In genomic region chr18:58451115-58451971, GRCh38 we compare ENCODE assay signal across 34 cellular contexts.
"Had no signal": no experiment of that assay in that cellular context is flagged by ENCODE, and none has a peak within 500 bp of the region (broad histone marks: within the 10 kb centered on the region; RNA-seq: fewer than 3 reads in every experiment).

No MANE protein-coding gene starts in this region.

- H3K36me3 Mint-ChIP-seq: activated CD8-positive, alpha-beta memory T cell treated with anti-CD3 and anti-CD28 coated beads, Interleukin-2, amount 10 ng/mL, durations not matched to agents 7 days and 5 days; activated naive CD8-positive, alpha-beta T cell treated with anti-CD3 and anti-CD28 coated beads for 36 hours; T-cell had no signal

- H3K27me3 Mint-ChIP-seq: activated B cell treated with CpG ODN at 0.5 μM for 24 hours; activated T-cell treated with anti-CD3 and anti-CD28 coated beads, Interleukin-2, amount 50 U/mL, for 24 hours had no signal

- H3K9me3 ChIP-seq: adrenal gland, body of pancreas, breast epithelium had no signal

- H3K9me3 Mint-ChIP-seq: activated B cell treated with CpG ODN at 0.5 μM for 24 hours; activated CD4-positive, alpha-beta memory T cell treated with anti-CD3 and anti-CD28 coated beads, Interleukin-2, amount 10 ng/mL, durations not matched to agents 7 days and 5 days; activated CD4-positive, alpha-beta T cell treated with anti-CD3 and anti-CD28 coated beads, Interleukin-2, amount 10 ng/mL, durations not matched to agents 7 days and 5 days; activated naive CD4-positive, alpha-beta T cell treated with anti-CD3 and anti-CD28 coated beads for 36 hours; activated naive CD8-positive, alpha-beta T cell treated with anti-CD3 and anti-CD28 coated beads for 36 hours; activated T-cell treated with anti-CD3 and anti-CD28 coated beads, Interleukin-2, amount 50 U/mL, for 24 hours; activated T-helper 2 cell treated with anti-CD3 and anti-CD28 coated beads, Interferon-gamma antibody, Interleukin-2, Interleukin-4, amounts not matched to agents 10 μg/mL and 5 μg/mL and 100 μg/mL, durations not matched to agents 14 hours and 24 hours and 36 hours; T-cell; T-helper 1 cell treated with Interleukin-12 subunit alpha and Interleukin-12 subunit beta and Interleukin-4 antibody, amounts not matched to agents 30 μg/mL and 1 μg/mL, for 36 hours; T-helper 2 cell treated with Interferon-gamma antibody and Interleukin-4, amounts not matched to agents 5 μg/mL and 100 μg/mL, for 36 hours had no signal

- H3K4me3 Mint-ChIP-seq: activated B cell treated with CpG ODN at 0.5 μM for 24 hours; activated CD4-positive, alpha-beta memory T cell treated with anti-CD3 and anti-CD28 coated beads, Interleukin-2, amount 10 ng/mL, durations not matched to agents 7 days and 5 days; activated CD4-positive, alpha-beta T cell treated with anti-CD3 and anti-CD28 coated beads, Interleukin-2, amount 10 ng/mL, durations not matched to agents 7 days and 5 days; activated CD8-positive, alpha-beta memory T cell treated with anti-CD3 and anti-CD28 coated beads, Interleukin-2, amount 10 ng/mL, durations not matched to agents 7 days and 5 days; activated CD8-positive, alpha-beta T cell treated with anti-CD3 and anti-CD28 coated beads, Interleukin-2, amount 10 ng/mL, durations not matched to agents 7 days and 5 days; activated naive CD4-positive, alpha-beta T cell treated with anti-CD3 and anti-CD28 coated beads for 36 hours; activated naive CD8-positive, alpha-beta T cell treated with anti-CD3 and anti-CD28 coated beads for 36 hours; activated T-cell treated with anti-CD3 and anti-CD28 coated beads, Interleukin-2, amount 50 U/mL, for 24 hours; T-cell; T-helper 1 cell treated with Interleukin-12 subunit alpha and Interleukin-12 subunit beta and Interleukin-4 antibody, amounts not matched to agents 30 μg/mL and 1 μg/mL, for 36 hours; T-helper 2 cell treated with Interferon-gamma antibody and Interleukin-4, amounts not matched to agents 5 μg/mL and 100 μg/mL, for 36 hours had no signal

- H3K4me1 Mint-ChIP-seq: activated B cell treated with CpG ODN at 0.5 μM for 24 hours; activated CD4-positive, alpha-beta memory T cell treated with anti-CD3 and anti-CD28 coated beads, Interleukin-2, amount 10 ng/mL, durations not matched to agents 7 days and 5 days; activated CD4-positive, alpha-beta T cell treated with anti-CD3 and anti-CD28 coated beads, Interleukin-2, amount 10 ng/mL, durations not matched to agents 7 days and 5 days; activated CD8-positive, alpha-beta memory T cell treated with anti-CD3 and anti-CD28 coated beads, Interleukin-2, amount 10 ng/mL, durations not matched to agents 7 days and 5 days; activated naive CD8-positive, alpha-beta T cell treated with anti-CD3 and anti-CD28 coated beads for 36 hours; T-cell had no signal

- ATAC-seq: activated CD8-positive, alpha-beta memory T cell treated with anti-CD3 and anti-CD28 coated beads, Interleukin-2, amount 10 ng/mL, durations not matched to agents 7 days and 5 days; activated CD8-positive, alpha-beta T cell treated with anti-CD3 and anti-CD28 coated beads, Interleukin-2, amount 10 ng/mL, durations not matched to agents 7 days and 5 days; body of pancreas; T-cell had no signal

- H3K4me1 ChIP-seq: adrenal gland had no signal

- H3K27ac Mint-ChIP-seq: activated B cell treated with CpG ODN at 0.5 μM for 24 hours; activated CD4-positive, alpha-beta memory T cell treated with anti-CD3 and anti-CD28 coated beads, Interleukin-2, amount 10 ng/mL, durations not matched to agents 7 days and 5 days; activated CD4-positive, alpha-beta T cell treated with anti-CD3 and anti-CD28 coated beads, Interleukin-2, amount 10 ng/mL, durations not matched to agents 7 days and 5 days; activated CD8-positive, alpha-beta memory T cell treated with anti-CD3 and anti-CD28 coated beads, Interleukin-2, amount 10 ng/mL, durations not matched to agents 7 days and 5 days; activated CD8-positive, alpha-beta T cell treated with anti-CD3 and anti-CD28 coated beads, Interleukin-2, amount 10 ng/mL, durations not matched to agents 7 days and 5 days; activated naive CD4-positive, alpha-beta T cell treated with anti-CD3 and anti-CD28 coated beads for 36 hours; activated naive CD8-positive, alpha-beta T cell treated with anti-CD3 and anti-CD28 coated beads for 36 hours; activated T-cell treated with anti-CD3 and anti-CD28 coated beads, Interleukin-2, amount 50 U/mL, for 24 hours; activated T-helper 2 cell treated with anti-CD3 and anti-CD28 coated beads, Interferon-gamma antibody, Interleukin-2, Interleukin-4, amounts not matched to agents 10 μg/mL and 5 μg/mL and 100 μg/mL, durations not matched to agents 14 hours and 24 hours and 36 hours; T-cell; T-helper 1 cell treated with Interleukin-12 subunit alpha and Interleukin-12 subunit beta and Interleukin-4 antibody, amounts not matched to agents 30 μg/mL and 1 μg/mL, for 36 hours; T-helper 2 cell treated with Interferon-gamma antibody and Interleukin-4, amounts not matched to agents 5 μg/mL and 100 μg/mL, for 36 hours had no signal

- H3K27ac ChIP-seq: adrenal gland, body of pancreas, brain microvascular endothelial cell, breast epithelium, VCaP had no signal

- FAIRE-seq: astrocyte, TTC549 had no signal

- DNase-seq: activated B cell treated with CpG ODN at 0.5 μM for 24 hours; activated CD4-positive, alpha-beta memory T cell treated with anti-CD3 and anti-CD28 coated beads, Interleukin-2, amount 10 ng/mL, durations not matched to agents 7 days and 5 days; activated CD4-positive, alpha-beta T cell treated with anti-CD3 and anti-CD28 coated beads for 48 hours; activated CD4-positive, alpha-beta T cell treated with anti-CD3 and anti-CD28 coated beads, Interleukin-2, amount 10 ng/mL, durations not matched to agents 7 days and 5 days; activated CD4-positive, alpha-beta T cell treated with anti-CD3 and anti-CD28 coated beads, Interleukin-2, amount 50 U/mL, for 48 hours; activated CD4-positive, CD25-positive, alpha-beta regulatory T cell treated with anti-CD3 and anti-CD28 coated beads, Interleukin-2, amount 50 U/mL, for 72 hours; activated CD8-positive, alpha-beta memory T cell treated with anti-CD3 and anti-CD28 coated beads for 24 hours; activated CD8-positive, alpha-beta memory T cell treated with anti-CD3 and anti-CD28 coated beads, Interleukin-2, amount 10 ng/mL, durations not matched to agents 7 days and 5 days; activated CD8-positive, alpha-beta memory T cell treated with anti-CD3 and anti-CD28 coated beads, Interleukin-2, amount 50 U/mL, for 48 hours; activated CD8-positive, alpha-beta T cell treated with anti-CD3 and anti-CD28 coated beads, Interleukin-2, amount 10 ng/mL, durations not matched to agents 7 days and 5 days; activated effector memory CD4-positive, alpha-beta T cell treated with anti-CD3 and anti-CD28 coated beads, Interleukin-2, amount 50 U/mL, for 16 hours; activated gamma-delta T cell treated with Interleukin-2 at 50 U/mL for 16 hours; activated naive CD4-positive, alpha-beta T cell; activated naive CD4-positive, alpha-beta T cell treated with anti-CD3 and anti-CD28 coated beads for 36 hours; activated naive CD4-positive, alpha-beta T cell treated with anti-CD3 and anti-CD28 coated beads, Interleukin-2, amount 50 U/mL, for 16 hours; activated naive CD8-positive, alpha-beta T cell treated with anti-CD3 and anti-CD28 coated beads for 36 hours; activated T-cell treated with anti-CD3 and anti-CD28 coated beads, Interleukin-2, amount 50 U/mL, for 24 hours; activated T-cell treated with anti-CD3 and anti-CD28 coated beads, Interleukin-2, amount 50 U/mL, for 48 hours; adrenal gland; amniotic stem cell; aorta; body of pancreas; brain microvascular endothelial cell; central memory CD4-positive, alpha-beta T cell; T-cell; T-helper 2 cell; T-helper 9 cell had no signal

- H3K27me3 ChIP-seq: adrenal gland, body of pancreas, brain microvascular endothelial cell, breast epithelium had no signal

- H3K4me3 ChIP-seq: adrenal gland, body of pancreas, breast epithelium had no signal

- H3K36me3 ChIP-seq: adrenal gland, brain microvascular endothelial cell, breast epithelium had no signal
